Comparison of ENCODE assay signal across 1 cellular context in genomic region chrX:48035891-48036290, GRCh38.
TF ChIP-seq lines count a peak whose summit lies in the region.

No MANE protein-coding gene starts in this region.

TF ChIP-seq in endothelial cell of umbilical vein, 7 proteins besides CTCF, POLR2A, EP300 and RAD21:
- TF ChIP-seq FOS (IDR thresholded peaks at IDR 0.05; ENCODE audit: borderline replicate concordance, insufficient read depth, low read length) (no peak), JUN (IDR thresholded peaks at IDR 0.05; ENCODE audit: borderline replicate concordance, insufficient read depth, insufficient read length, low read depth) (no peak), GATA2 (IDR thresholded peaks at IDR 0.05; ENCODE audit: insufficient read depth, insufficient read length, low read depth, low read length) (no peak), MAX (IDR thresholded peaks at IDR 0.05; ENCODE audit: insufficient read depth, insufficient read length) (no peak), MYC (IDR thresholded peaks at IDR 0.05; ENCODE audit: low read depth, low read length) (no peak), POLR2AphosphoS5 (IDR thresholded peaks at IDR 0.05; ENCODE audit: insufficient read depth, low read depth, low read length) (no peak), EZH2 (IDR thresholded peaks at IDR 0.05; ENCODE audit: borderline replicate concordance, low read depth, low read length, severe bottlenecking) (no peak)
